Comparison of ENCODE assay signal across 1 cellular context in genomic region chr1:173470608-173471007, GRCh38.
TF ChIP-seq lines count a peak whose summit lies in the region.

No MANE protein-coding gene starts in this region.

TF ChIP-seq in GM23338, 12 proteins besides CTCF, POLR2A, EP300 and RAD21 (continued from another document):
- TF ChIP-seq, protein P1, sequence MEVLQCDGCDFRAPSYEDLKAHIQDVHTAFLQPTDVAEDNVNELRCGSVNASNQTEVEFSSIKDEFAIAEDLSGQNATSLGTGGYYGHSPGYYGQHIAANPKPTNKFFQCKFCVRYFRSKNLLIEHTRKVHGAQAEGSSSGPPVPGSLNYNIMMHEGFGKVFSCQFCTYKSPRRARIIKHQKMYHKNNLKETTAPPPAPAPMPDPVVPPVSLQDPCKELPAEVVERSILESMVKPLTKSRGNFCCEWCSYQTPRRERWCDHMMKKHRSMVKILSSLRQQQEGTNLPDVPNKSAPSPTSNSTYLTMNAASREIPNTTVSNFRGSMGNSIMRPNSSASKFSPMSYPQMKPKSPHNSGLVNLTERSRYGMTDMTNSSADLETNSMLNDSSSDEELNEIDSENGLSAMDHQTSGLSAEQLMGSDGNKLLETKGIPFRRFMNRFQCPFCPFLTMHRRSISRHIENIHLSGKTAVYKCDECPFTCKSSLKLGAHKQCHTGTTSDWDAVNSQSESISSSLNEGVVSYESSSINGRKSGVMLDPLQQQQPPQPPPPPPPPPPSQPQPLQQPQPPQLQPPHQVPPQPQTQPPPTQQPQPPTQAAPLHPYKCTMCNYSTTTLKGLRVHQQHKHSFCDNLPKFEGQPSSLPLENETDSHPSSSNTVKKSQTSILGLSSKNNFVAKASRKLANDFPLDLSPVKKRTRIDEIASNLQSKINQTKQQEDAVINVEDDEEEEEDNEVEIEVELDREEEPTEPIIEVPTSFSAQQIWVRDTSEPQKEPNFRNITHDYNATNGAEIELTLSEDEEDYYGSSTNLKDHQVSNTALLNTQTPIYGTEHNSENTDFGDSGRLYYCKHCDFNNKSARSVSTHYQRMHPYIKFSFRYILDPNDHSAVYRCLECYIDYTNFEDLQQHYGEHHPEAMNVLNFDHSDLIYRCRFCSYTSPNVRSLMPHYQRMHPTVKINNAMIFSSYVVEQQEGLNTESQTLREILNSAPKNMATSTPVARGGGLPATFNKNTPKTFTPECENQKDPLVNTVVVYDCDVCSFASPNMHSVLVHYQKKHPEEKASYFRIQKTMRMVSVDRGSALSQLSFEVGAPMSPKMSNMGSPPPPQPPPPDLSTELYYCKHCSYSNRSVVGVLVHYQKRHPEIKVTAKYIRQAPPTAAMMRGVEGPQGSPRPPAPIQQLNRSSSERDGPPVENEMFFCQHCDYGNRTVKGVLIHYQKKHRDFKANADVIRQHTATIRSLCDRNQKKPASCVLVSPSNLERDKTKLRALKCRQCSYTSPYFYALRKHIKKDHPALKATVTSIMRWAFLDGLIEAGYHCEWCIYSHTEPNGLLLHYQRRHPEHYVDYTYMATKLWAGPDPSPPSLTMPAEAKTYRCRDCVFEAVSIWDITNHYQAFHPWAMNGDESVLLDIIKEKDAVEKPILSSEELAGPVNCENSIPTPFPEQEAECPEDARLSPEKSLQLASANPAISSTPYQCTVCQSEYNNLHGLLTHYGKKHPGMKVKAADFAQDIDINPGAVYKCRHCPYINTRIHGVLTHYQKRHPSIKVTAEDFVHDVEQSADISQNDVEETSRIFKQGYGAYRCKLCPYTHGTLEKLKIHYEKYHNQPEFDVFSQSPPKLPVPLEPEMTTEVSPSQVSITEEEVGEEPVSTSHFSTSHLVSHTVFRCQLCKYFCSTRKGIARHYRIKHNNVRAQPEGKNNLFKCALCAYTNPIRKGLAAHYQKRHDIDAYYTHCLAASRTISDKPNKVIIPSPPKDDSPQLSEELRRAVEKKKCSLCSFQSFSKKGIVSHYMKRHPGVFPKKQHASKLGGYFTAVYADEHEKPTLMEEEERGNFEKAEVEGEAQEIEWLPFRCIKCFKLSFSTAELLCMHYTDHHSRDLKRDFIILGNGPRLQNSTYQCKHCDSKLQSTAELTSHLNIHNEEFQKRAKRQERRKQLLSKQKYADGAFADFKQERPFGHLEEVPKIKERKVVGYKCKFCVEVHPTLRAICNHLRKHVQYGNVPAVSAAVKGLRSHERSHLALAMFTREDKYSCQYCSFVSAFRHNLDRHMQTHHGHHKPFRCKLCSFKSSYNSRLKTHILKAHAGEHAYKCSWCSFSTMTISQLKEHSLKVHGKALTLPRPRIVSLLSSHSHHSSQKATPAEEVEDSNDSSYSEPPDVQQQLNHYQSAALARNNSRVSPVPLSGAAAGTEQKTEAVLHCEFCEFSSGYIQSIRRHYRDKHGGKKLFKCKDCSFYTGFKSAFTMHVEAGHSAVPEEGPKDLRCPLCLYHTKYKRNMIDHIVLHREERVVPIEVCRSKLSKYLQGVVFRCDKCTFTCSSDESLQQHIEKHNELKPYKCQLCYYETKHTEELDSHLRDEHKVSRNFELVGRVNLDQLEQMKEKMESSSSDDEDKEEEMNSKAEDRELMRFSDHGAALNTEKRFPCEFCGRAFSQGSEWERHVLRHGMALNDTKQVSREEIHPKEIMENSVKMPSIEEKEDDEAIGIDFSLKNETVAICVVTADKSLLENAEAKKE (CRISPR knock-in tag; IDR thresholded peaks at IDR 0.05) = no peak
- TF ChIP-seq STAT1 (IDR thresholded peaks at IDR 0.05; ENCODE audit: unreplicated experiment) (no peak), ZNF331 (CRISPR knock-in tag; IDR thresholded peaks at IDR 0.05; ENCODE audit: low read depth) (no peak), ZNF114 (CRISPR knock-in tag; IDR thresholded peaks at IDR 0.05) (no peak), EZH2 (IDR thresholded peaks at IDR 0.05; ENCODE audit: low read depth, unreplicated experiment) (no peak), POLR2AphosphoS5 (IDR thresholded peaks at IDR 0.05; ENCODE audit: low read depth) (no peak)
TF ChIP-seq in GM23338: peak in this region for 0.
